24 cellular contexts compared by ENCODE assay signal in the genomic region with DNA sequence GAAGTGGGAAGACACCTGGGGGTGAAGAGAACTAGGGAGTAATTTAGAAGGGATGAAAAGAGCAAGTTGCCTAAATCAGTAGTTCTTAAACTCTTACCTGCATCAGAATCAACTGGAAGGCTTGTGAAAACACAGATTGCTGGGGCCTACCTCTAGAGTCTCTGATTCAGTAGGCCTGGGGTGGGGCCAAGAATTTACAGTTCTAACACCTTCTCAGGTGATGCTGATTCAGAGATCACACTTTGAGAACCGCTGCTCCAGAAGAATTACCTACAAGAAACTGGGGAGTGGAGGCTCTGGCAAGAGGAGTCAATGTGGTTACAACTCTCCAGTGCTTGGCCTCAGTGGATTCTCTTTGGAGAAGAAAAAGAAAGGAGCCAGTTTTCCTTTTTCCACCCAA.
DNase-seq lines count a peak whose midpoint lies in the region; ATAC-seq, FAIRE-seq and TF ChIP-seq lines count a peak whose summit lies in the region.
"Had no signal": no experiment of that assay in that cellular context is flagged by ENCODE, and none has a peak within 500 bp of the region (broad histone marks: within the 10 kb centered on the region; RNA-seq: fewer than 3 reads in every experiment).

No MANE protein-coding gene starts in this region.

- DNase-seq in epithelial cell of esophagus (ENCODE audit: low read depth) (peak; percentile 82), left colon (no peak), small intestine (peak; percentile 17), NCI-H345 (lab: John Stamatoyannopoulos, UW) (no peak), HepG2 (ENCODE audit: low spot score) (no peak), omental fat pad (ENCODE audit: low spot score) (no peak)
- DNase-seq: CD4-positive, CD25-positive, alpha-beta regulatory T cell; HCEC 1CT; Karpas-422; NCI-H1105; NCI-H1436 treated with DMSO at 0.1 percent for 48 hours; NCI-H187 treated with DMSO at 0.1 percent for 48 hours; NCI-H2171 treated with DMSO at 0.1 percent for 48 hours; NCI-H446; NCI-H524 treated with DMSO at 0.1 percent for 48 hours; NCI-H82; NK-92 treated with Interleukin-12 subunit alpha and Interleukin-12 subunit beta, amount 100 ng/mL, for 24 hours; PC-3 had no signal

- no TSS peak for BruUV-seq in HepG2 (replicated peaks; lab: Mats Ljungman, UMichigan)

- H4K20me1 ChIP-seq in HepG2 (ENCODE audit: insufficient read depth, low read length): 0 out of 2 replicates have a peak, but pooled peaks cover 3% of the 10 kb centered on the region
- H4K20me1 ChIP-seq: BLaER1 had no signal

- WGBS in small intestine, 3 donors: 24 to 65% (median 46%) methylated on average over 1 of the region's 1 CpG
- WGBS in HepG2 (ENCODE audit: low lambda C conversion rate): 100% methylated on average over 1 of the region's 1 CpG

- H3K36me3 Mint-ChIP-seq in activated T-helper 17 cell treated with anti-CD3 and anti-CD28 coated beads, Interleukin-2, amount 50 U/mL, for 72 hours (ENCODE audit: low read depth): peaks cover 7% of the 10 kb centered on the region
- H3K36me3 Mint-ChIP-seq: CD4-positive, CD25-positive, alpha-beta regulatory T cell had no signal

- no peaks in the 10 kb centered on the region for H3K79me2 ChIP-seq in HepG2 (ENCODE audit: insufficient read depth, low read length)

- POLR2A ChIA-PET in HepG2 (lab: Yijun Ruan, JAX): interaction anchor here (0.6 kb wide), 1 partner anchor 26 kb away, joined by 3 read pairs; no protein-coding TSS in a partner anchor

- no peaks in the 10 kb centered on the region for H3K27me3 Mint-ChIP-seq in activated T-helper 17 cell treated with anti-CD3 and anti-CD28 coated beads, Interleukin-2, amount 50 U/mL, for 72 hours
- H3K27me3 Mint-ChIP-seq: CD4-positive, CD25-positive, alpha-beta regulatory T cell had no signal

- CTCF ChIA-PET in HepG2 (lab: Yijun Ruan, JAX; ENCODE audit: low intra/inter-chr PET ratio, low total read pairs): no interaction called here

- H3K9me3 ChIP-seq in small intestine (ENCODE audit: control insufficient read depth, low read depth) (no peaks in the 10 kb centered on the region), HepG2 (ENCODE audit: low read length) (no peaks in the 10 kb centered on the region)
- H3K9me3 ChIP-seq: BLaER1 had no signal

- peak overlapping the region; percentile 4 for H3K4me3 Mint-ChIP-seq in activated T-helper 17 cell treated with anti-CD3 and anti-CD28 coated beads, Interleukin-2, amount 50 U/mL, for 72 hours
- H3K4me3 Mint-ChIP-seq: CD4-positive, CD25-positive, alpha-beta regulatory T cell had no signal

- no peak overlapping the region for H3K4me3 ChIP-seq in epithelial cell of esophagus (ENCODE audit: low read length)
- no peak overlapping the region for H3K4me3 ChIP-seq in small intestine (ENCODE audit: low read depth in 1 of 2, low read length in 2 of 2)
- H3K4me3 ChIP-seq in HepG2 (replicated peaks in 1 of 3; ENCODE audit: insufficient read depth in 1 of 3, low read depth in 2 of 3, low read length in 3 of 3): no peak overlapping the region
- H3K4me3 ChIP-seq: BLaER1 had no signal

- H3K27me3 ChIP-seq in small intestine (ENCODE audit: control insufficient read depth in 2 of 2, insufficient read depth in 2 of 2, low read length in 2 of 2) (no peaks in the 10 kb centered on the region), HepG2 (ENCODE audit: control insufficient read depth in 1 of 2, insufficient read depth in 2 of 2, low read length in 2 of 2) (no peaks in the 10 kb centered on the region)
- H3K27me3 ChIP-seq: BLaER1 had no signal

- TF ChIP-seq EP300 in HepG2 (IDR thresholded peaks at IDR 0.05; ENCODE audit: low read depth in 2 of 2, low read length in 2 of 2) (no peak), HepG2 (CRISPR knock-in tag; IDR thresholded peaks at IDR 0.05; ENCODE audit: borderline replicate concordance) (no peak)

- peaks cover 3% of the 10 kb centered on the region for H3K9me3 Mint-ChIP-seq in activated T-helper 17 cell treated with anti-CD3 and anti-CD28 coated beads, Interleukin-2, amount 50 U/mL, for 72 hours

- H3K4me1 Mint-ChIP-seq in activated T-helper 17 cell treated with anti-CD3 and anti-CD28 coated beads, Interleukin-2, amount 50 U/mL, for 72 hours: peaks cover 27% of the 10 kb centered on the region
- H3K4me1 Mint-ChIP-seq: CD4-positive, CD25-positive, alpha-beta regulatory T cell had no signal

- H3K27ac ChIP-seq in small intestine (ENCODE audit: low read depth in 1 of 2, low read length in 1 of 2) (no peak overlapping the region), HepG2 (ENCODE audit: extremely low read length, insufficient read depth, low read length) (no peak overlapping the region)
- H3K27ac ChIP-seq: BLaER1 had no signal

- H3K36me3 ChIP-seq in small intestine (ENCODE audit: control insufficient read depth in 2 of 2, insufficient read depth in 2 of 2, low read length in 2 of 2): peaks cover 0 to 14% of the 10 kb centered on the region in 2 donors
- H3K36me3 ChIP-seq in HepG2 (replicated peaks in 1 of 2; ENCODE audit: control insufficient read depth in 1 of 2, insufficient read depth in 2 of 2, low read length in 2 of 2): peaks cover 8 to 37% of the 10 kb centered on the region in 2 experiments
- H3K36me3 ChIP-seq: BLaER1 had no signal

- intact Hi-C loops in left colon (cut with DNase I, micrococcal nuclease): no loop called here
- intact Hi-C loops in HepG2 (cut with micrococcal nuclease; ENCODE audit: unreplicated experiment): no loop called here

- no peak for TF ChIP-seq RAD21 in HepG2 (CRISPR knock-in tag; IDR thresholded peaks at IDR 0.05)

- no peak for TF ChIP-seq POLR2A in HepG2 (IDR thresholded peaks at IDR 0.05; ENCODE audit: insufficient read depth in 1 of 2, low read depth in 2 of 2, low read length in 2 of 2)

- ATAC-seq in activated T-helper 17 cell treated with anti-CD3 and anti-CD28 coated beads, Interleukin-2, amount 50 U/mL, for 72 hours (replicated peaks): peak; percentile 37
- ATAC-seq in left colon (peak; percentile 23), HepG2 (no peak), omental fat pad (ENCODE audit: low FRiP score) (no peak)
- ATAC-seq: PC-3 had no signal

- FAIRE-seq in small intestine (lab: Jason Lieb, UNC): no peak
- no peak for FAIRE-seq in HepG2 (lab: Jason Lieb, UNC)
- FAIRE-seq: A204.1, D721Med, GM19239, H1 had no signal

- in situ Hi-C loops in HepG2 (cut with HindIII; ENCODE audit: extremely low pct_ligation_motif_present, low pct_unique_long_range_greater_than_20kb): no loop called here

- peak overlapping the region; percentile 18 for H3K27ac Mint-ChIP-seq in activated T-helper 17 cell treated with anti-CD3 and anti-CD28 coated beads, Interleukin-2, amount 50 U/mL, for 72 hours
- H3K27ac Mint-ChIP-seq: CD4-positive, CD25-positive, alpha-beta regulatory T cell had no signal

- no peak overlapping the region for H3K4me2 ChIP-seq in HepG2 (ENCODE audit: low read depth, low read length)
- H3K4me2 ChIP-seq: BLaER1 had no signal

- H3K4me1 ChIP-seq in small intestine (ENCODE audit: control insufficient read depth in 2 of 2, insufficient read depth in 1 of 2, low read depth in 1 of 2, low read length in 1 of 2): no peaks in the 10 kb centered on the region
- H3K4me1 ChIP-seq in HepG2 (ENCODE audit: insufficient read depth, low read length): no peaks in the 10 kb centered on the region
- H3K4me1 ChIP-seq: BLaER1 had no signal

- no peak overlapping the region for H3K9ac ChIP-seq in HepG2 (ENCODE audit: insufficient read depth, low read depth, low read length)
- H3K9ac ChIP-seq: BLaER1 had no signal

- H2AFZ ChIP-seq in HepG2 (ENCODE audit: low read length): no peak overlapping the region

- TF ChIP-seq CTCF in epithelial cell of esophagus (IDR thresholded peaks at IDR 0.05; ENCODE audit: insufficient read depth, low read depth, low read length, missing control alignments) (no peak), HepG2 (CRISPR knock-in tag; IDR thresholded peaks at IDR 0.05) (no peak), omental fat pad (IDR thresholded peaks at IDR 0.05) (no peak)

TF ChIP-seq in HepG2, 621 proteins besides CTCF, POLR2A, EP300 and RAD21:
- TF ChIP-seq ZSCAN12 (CRISPR knock-in tag; IDR thresholded peaks at IDR 0.05): no peak
- TF ChIP-seq XBP1 (CRISPR knock-in tag; IDR thresholded peaks at IDR 0.05): no peak
- TF ChIP-seq CREM (IDR thresholded peaks at IDR 0.05): no peak
- TF ChIP-seq CREM (CRISPR knock-in tag; IDR thresholded peaks at IDR 0.05): no peak
- TF ChIP-seq, protein P1, sequence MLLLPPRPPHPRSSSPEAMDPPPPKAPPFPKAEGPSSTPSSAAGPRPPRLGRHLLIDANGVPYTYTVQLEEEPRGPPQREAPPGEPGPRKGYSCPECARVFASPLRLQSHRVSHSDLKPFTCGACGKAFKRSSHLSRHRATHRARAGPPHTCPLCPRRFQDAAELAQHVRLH (CRISPR knock-in tag; IDR thresholded peaks at IDR 0.05; ENCODE audit: borderline replicate concordance, low read depth): no peak
- TF ChIP-seq ZNF484 (CRISPR knock-in tag; IDR thresholded peaks at IDR 0.05; ENCODE audit: borderline replicate concordance, low read depth): no peak
- TF ChIP-seq ZNF7 (CRISPR knock-in tag; IDR thresholded peaks at IDR 0.05): no peak
- no peak for TF ChIP-seq ZSCAN22 (CRISPR knock-in tag; IDR thresholded peaks at IDR 0.05)
- no peak for TF ChIP-seq ZMYM2 (CRISPR knock-in tag; IDR thresholded peaks at IDR 0.05)
- TF ChIP-seq, protein P2, sequence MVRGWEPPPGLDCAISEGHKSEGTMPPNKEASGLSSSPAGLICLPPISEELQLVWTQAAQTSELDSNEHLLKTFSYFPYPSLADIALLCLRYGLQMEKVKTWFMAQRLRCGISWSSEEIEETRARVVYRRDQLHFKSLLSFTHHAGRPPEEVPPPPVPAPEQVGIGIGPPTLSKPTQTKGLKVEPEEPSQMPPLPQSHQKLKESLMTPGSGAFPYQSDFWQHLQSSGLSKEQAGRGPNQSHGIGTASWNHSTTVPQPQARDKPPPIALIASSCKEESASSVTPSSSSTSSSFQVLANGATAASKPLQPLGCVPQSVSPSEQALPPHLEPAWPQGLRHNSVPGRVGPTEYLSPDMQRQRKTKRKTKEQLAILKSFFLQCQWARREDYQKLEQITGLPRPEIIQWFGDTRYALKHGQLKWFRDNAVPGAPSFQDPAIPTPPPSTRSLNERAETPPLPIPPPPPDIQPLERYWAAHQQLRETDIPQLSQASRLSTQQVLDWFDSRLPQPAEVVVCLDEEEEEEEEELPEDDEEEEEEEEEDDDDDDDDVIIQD (CRISPR knock-in tag; IDR thresholded peaks at IDR 0.05; ENCODE audit: low read depth): no peak
- TF ChIP-seq YEATS2 (CRISPR knock-in tag; IDR thresholded peaks at IDR 0.05; ENCODE audit: borderline replicate concordance): no peak
- no peak for TF ChIP-seq ZNF674 (CRISPR knock-in tag; IDR thresholded peaks at IDR 0.05; ENCODE audit: low read depth)
- no peak for TF ChIP-seq HMG20B (CRISPR knock-in tag; conservative IDR thresholded peaks at IDR 0.05)
- TF ChIP-seq, protein P3, sequence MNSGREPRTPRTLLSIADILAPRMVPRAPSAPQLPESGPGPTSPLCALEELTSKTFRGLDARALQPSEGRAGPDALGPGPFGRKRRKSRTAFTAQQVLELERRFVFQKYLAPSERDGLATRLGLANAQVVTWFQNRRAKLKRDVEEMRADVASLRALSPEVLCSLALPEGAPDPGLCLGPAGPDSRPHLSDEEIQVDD (CRISPR knock-in tag; IDR thresholded peaks at IDR 0.05; ENCODE audit: borderline replicate concordance): no peak

Comparison
In these comparisons a context has a peak if more than half of its experiments do, and no peak if none do; other contexts are left out.
1. ATAC-seq: peak in activated T-helper 17 cell treated with anti-CD3 and anti-CD28 coated beads, Interleukin-2, amount 50 U/mL, for 72 hours (single experiment) and left colon (single experiment); none in HepG2 (single experiment) and omental fat pad (single experiment).
2. DNase-seq: peak in epithelial cell of esophagus (single experiment) and small intestine (single experiment); none in left colon (0 of 2), NCI-H345 (single experiment), HepG2 (single experiment) and omental fat pad (single experiment).